Comparison of ENCODE assay signal across 10 cellular contexts in genomic region chr7:1883031-1883761, GRCh38.
DNase-seq lines count a peak whose midpoint lies in the region; TF ChIP-seq lines count a peak whose summit lies in the region.
"Had no signal": no experiment of that assay in that cellular context is flagged by ENCODE, and none has a peak within 500 bp of the region (broad histone marks: within the 10 kb centered on the region; RNA-seq: fewer than 3 reads in every experiment).

No MANE protein-coding gene starts in this region.

- peaks cover 12% of the 10 kb centered on the region for H3K36me3 Mint-ChIP-seq in Calu3 (ENCODE audit: insufficient read depth, unreplicated experiment)

- intact Hi-C loops in Calu3 (cut with micrococcal nuclease; ENCODE audit: unreplicated experiment), result no loop called here

- H3K27me3 Mint-ChIP-seq in Calu3 (ENCODE audit: unreplicated experiment), result no peaks in the 10 kb centered on the region

- DNase-seq in Calu3 (peak; percentile 55), LHCN-M2 (ENCODE audit: low read depth) (peak; percentile 99), amniotic stem cell (lab: John Stamatoyannopoulos, UW) (peak; percentile 42), left kidney (ENCODE audit: low read depth, low spot score) (peak; percentile 53), GM10266 (ENCODE audit: extremely low spot score) (no peak), NCI-H2171 (lab: John Stamatoyannopoulos, UW) (no peak), cerebellar cortex (ENCODE audit: low spot score) (no peak), Kasumi-1 (lab: John Stamatoyannopoulos, UW) (no peak)
- DNase-seq: spleen, T-helper 9 cell had no signal

- TF ChIP-seq CTCF in Calu3 (IDR thresholded peaks at IDR 0.05; ENCODE audit: unreplicated experiment) (no peak), GM10266 (IDR thresholded peaks at IDR 0.05; ENCODE audit: control insufficient read depth, insufficient read depth, low read depth, missing control alignments) (no peak)

- peaks cover 11% of the 10 kb centered on the region for H3K4me1 Mint-ChIP-seq in Calu3 (ENCODE audit: low read depth, unreplicated experiment)

- peak overlapping the region; percentile 67 for H3K27ac Mint-ChIP-seq in Calu3 (ENCODE audit: unreplicated experiment)

- CTCF ChIA-PET in Calu3 (lab: Charles Lee), result interaction anchor here (0.6 to 1.1 kb wide), 6 partner anchors 11 to 588 kb away, joined by 3 to 6 read pairs (median 4); no protein-coding TSS in a partner anchor

- H3K9me3 Mint-ChIP-seq in Calu3 (ENCODE audit: low read depth, unreplicated experiment), result peaks cover under 1% of the 10 kb centered on the region

- no peak overlapping the region for H3K4me3 Mint-ChIP-seq in Calu3 (ENCODE audit: low read depth, unreplicated experiment)

- BruUV-seq in Calu3 (replicated peaks; lab: Mats Ljungman, UMichigan), result no TSS peak

Comparison
In these comparisons a context has a peak if more than half of its experiments do, and no peak if none do; other contexts are left out.
1. DNase-seq: peak in Calu3 (single experiment), LHCN-M2 (single experiment), amniotic stem cell (single experiment) and left kidney (single experiment); none in GM10266 (single experiment), NCI-H2171 (single experiment), cerebellar cortex (single experiment) and Kasumi-1 (0 of 2).